ENCODE assay signal across 20 cellular contexts in the genomic region with DNA sequence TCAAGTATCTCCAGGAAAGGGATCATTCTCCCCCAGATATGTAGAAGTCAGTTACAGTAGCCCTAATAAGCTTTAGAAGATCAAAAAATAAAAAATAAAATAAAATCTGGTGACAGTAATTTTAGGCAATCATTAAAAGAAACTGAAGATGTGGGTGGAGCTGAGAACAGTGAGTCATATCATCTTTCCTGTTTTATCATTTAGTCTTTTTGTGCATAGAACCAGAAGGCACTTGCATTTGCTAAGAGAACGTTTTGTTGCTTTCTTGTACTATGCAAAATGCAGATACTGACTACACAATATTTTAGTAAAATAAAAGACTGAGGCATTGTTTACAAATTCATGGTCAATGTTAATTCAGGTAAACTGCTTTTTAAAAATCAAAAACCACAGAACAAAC.
"Had no signal": no experiment of that assay in that cellular context is flagged by ENCODE, and none has a peak within 500 bp of the region (broad histone marks: within the 10 kb centered on the region; RNA-seq: fewer than 3 reads in every experiment).

No MANE protein-coding gene starts in this region.

- ATAC-seq: K562 had no signal

- H3K27ac ChIP-seq: KMS-11, SJSA1, SK-N-MC had no signal

- H3K36me3 ChIP-seq: SJSA1 had no signal

- H3K4me3 ChIP-seq: K562, SJSA1, SK-N-MC had no signal

- H3K4me3 Mint-ChIP-seq: IgD-negative memory B cell had no signal

- DNase-seq: Kasumi-1, MM.1S, NCI-H1092 treated with DMSO at 0.1 percent for 48 hours, NCI-H1436, NCI-H1694, NCI-H187 treated with DMSO at 0.1 percent for 48 hours, NCI-H2029 treated with DMSO at 0.1 percent for 48 hours, NCI-H2171 treated with DMSO at 0.1 percent for 48 hours, NCI-H2227 treated with DMSO at 0.1 percent for 48 hours, NCI-H524, NCI-H526 treated with DMSO at 0.1 percent for 48 hours, NCI-H748 treated with DMSO at 0.1 percent for 48 hours, Right ventricle myocardium superior, RPMI8226, SIG-M5 had no signal

- H3K4me1 ChIP-seq: SJSA1 had no signal

- H3K9ac ChIP-seq: KMS-11 had no signal

- H3K9me3 ChIP-seq: SJSA1 had no signal

- H3K27ac Mint-ChIP-seq: IgD-negative memory B cell had no signal

- H3K27me3 ChIP-seq: SJSA1 had no signal

- H3K36me3 Mint-ChIP-seq: IgD-negative memory B cell had no signal

- H3K27me3 Mint-ChIP-seq: IgD-negative memory B cell had no signal

- H3K4me1 Mint-ChIP-seq: IgD-negative memory B cell had no signal
